Comparison of ENCODE assay signal across 8 cellular contexts in the genomic region with DNA sequence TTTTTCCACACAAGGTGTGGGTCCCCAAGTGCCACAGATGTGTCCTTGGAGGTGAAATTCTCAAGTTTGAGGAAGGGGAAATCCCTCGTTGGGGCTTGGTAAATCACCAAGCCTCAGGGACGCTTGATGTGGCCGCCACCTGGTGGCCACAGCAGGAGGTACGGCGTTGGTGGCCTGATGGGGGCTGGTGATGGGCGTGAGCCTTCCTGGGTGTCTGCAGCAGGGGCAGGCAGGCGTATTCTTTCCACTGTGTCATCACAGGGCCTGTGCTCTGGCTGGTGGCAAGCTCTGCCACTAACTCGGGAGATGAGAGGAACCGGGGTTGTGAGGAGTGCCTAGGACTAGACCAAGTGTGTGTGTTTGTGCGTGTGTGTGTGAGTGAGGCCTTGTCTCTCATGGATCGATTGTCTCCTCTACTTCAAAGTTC. TPM values are rescaled to one million over a fixed set of nuclear protein-coding genes. Genes with fewer than 3 reads are reported as not detected.
DNase-seq lines count a peak whose midpoint lies in the region; ATAC-seq and TF ChIP-seq lines count a peak whose summit lies in the region.

No MANE protein-coding gene starts in this region.

- ATAC-seq in GM18858 (IDR thresholded peaks at IDR 0.05; ENCODE audit: unreplicated experiment) (peak; percentile 83), HG03039 (IDR thresholded peaks at IDR 0.05; ENCODE audit: unreplicated experiment) (peak; percentile 79)

- CTCF ChIA-PET in activated CD4-positive, alpha-beta memory T cell treated with anti-CD3 and anti-CD28 coated beads, Interleukin-2, amount 10 ng/mL, durations not matched to agents 7 days and 5 days (lab: Charles Lee), result interaction anchor here (0.9 to 2.3 kb wide), 11 partner anchors 11 to 226 kb away, joined by 3 to 18 read pairs (median 5); a partner anchor contains a TSS

- POLR2A ChIA-PET in activated CD4-positive, alpha-beta memory T cell treated with anti-CD3 and anti-CD28 coated beads, Interleukin-2, amount 10 ng/mL, durations not matched to agents 7 days and 5 days (lab: Charles Lee), result no interaction called here

- H4K5ac ChIP-seq in mesendoderm (ENCODE audit: low read length), result no peak overlapping the region

- no peak overlapping the region for H3K27ac ChIP-seq in mesendoderm (ENCODE audit: low read depth, low read length)

- H3K27me3 Mint-ChIP-seq in activated CD4-positive, alpha-beta memory T cell treated with anti-CD3 and anti-CD28 coated beads, Interleukin-2, amount 10 ng/mL, durations not matched to agents 7 days and 5 days, result no peaks in the 10 kb centered on the region

- H4K8ac ChIP-seq in mesendoderm (ENCODE audit: low read depth, low read length), result no peak overlapping the region

- no peak overlapping the region for H3K27ac Mint-ChIP-seq in activated CD4-positive, alpha-beta memory T cell treated with anti-CD3 and anti-CD28 coated beads, Interleukin-2, amount 10 ng/mL, durations not matched to agents 7 days and 5 days

- DNase-seq in AG10803 (ENCODE audit: low read depth) (peak; percentile 59), NCI-H226 (peak; percentile 54), mesendoderm (peak; percentile 86)
- peak; percentile 82 for DNase-seq in activated CD4-positive, alpha-beta memory T cell treated with anti-CD3 and anti-CD28 coated beads, Interleukin-2, amount 10 ng/mL, durations not matched to agents 7 days and 5 days
- peak; percentile 62 for DNase-seq in effector CD8-positive, alpha-beta T cell (lab: John Stamatoyannopoulos, UW)
- peak; percentile 45 to 63 for DNase-seq in stimulated activated CD8-positive, alpha-beta memory T cell treated with anti-CD3 and anti-CD28 coated beads, Interleukin-4, amount 100 ng/mL, for 1 hour (ENCODE audit: low read depth in 2 of 2, low spot score in 1 of 2)

- H2BK15ac ChIP-seq in mesendoderm (replicated peaks; ENCODE audit: low read depth), result no peak overlapping the region

- peaks cover 14% of the 10 kb centered on the region for H3K4me1 Mint-ChIP-seq in activated CD4-positive, alpha-beta memory T cell treated with anti-CD3 and anti-CD28 coated beads, Interleukin-2, amount 10 ng/mL, durations not matched to agents 7 days and 5 days

- no peak overlapping the region for H3K4ac ChIP-seq in mesendoderm (ENCODE audit: low read depth, low read length)

- peak overlapping the region; percentile 49 for H3K9ac ChIP-seq in mesendoderm (ENCODE audit: low read length)

- H3K27me3 ChIP-seq in mesendoderm (ENCODE audit: insufficient read depth, low read length, poor library complexity), result no peaks in the 10 kb centered on the region

- WGBS in mesendoderm (ENCODE audit: extremely low coverage, insufficient coverage, low lambda C conversion rate), result no CpG with 5 or more reads among the region's 11 CpGs

- peak overlapping the region; percentile 87 for H3K56ac ChIP-seq in mesendoderm (ENCODE audit: low read length)

- H3K23ac ChIP-seq in mesendoderm (ENCODE audit: low read length), result no peak overlapping the region

- no peak overlapping the region for H2BK120ac ChIP-seq in mesendoderm (ENCODE audit: low read depth, low read length)

- H2BK5ac ChIP-seq in mesendoderm (ENCODE audit: low read length), result peak overlapping the region; percentile 39

- no peaks in the 10 kb centered on the region for H3K79me2 ChIP-seq in mesendoderm (ENCODE audit: control insufficient read depth, insufficient read depth, low read length)

- no peaks in the 10 kb centered on the region for H3K79me1 ChIP-seq in mesendoderm (ENCODE audit: low read length)

- no peaks in the 10 kb centered on the region for H3K9me3 Mint-ChIP-seq in activated CD4-positive, alpha-beta memory T cell treated with anti-CD3 and anti-CD28 coated beads, Interleukin-2, amount 10 ng/mL, durations not matched to agents 7 days and 5 days

- TF ChIP-seq CTCF in AG10803 (conservative IDR thresholded peaks at IDR 0.05; ENCODE audit: low read length), result peak; percentile 87

- H3K4me3 ChIP-seq in AG10803 (ENCODE audit: low read length) (no peak overlapping the region), mesendoderm (ENCODE audit: low read length) (no peak overlapping the region)

- H3K4me3 Mint-ChIP-seq in activated CD4-positive, alpha-beta memory T cell treated with anti-CD3 and anti-CD28 coated beads, Interleukin-2, amount 10 ng/mL, durations not matched to agents 7 days and 5 days, result no peak overlapping the region

- H3K36me3 Mint-ChIP-seq in activated CD4-positive, alpha-beta memory T cell treated with anti-CD3 and anti-CD28 coated beads, Interleukin-2, amount 10 ng/mL, durations not matched to agents 7 days and 5 days (ENCODE audit: low read depth), result no peaks in the 10 kb centered on the region

- no peaks in the 10 kb centered on the region for H3K36me3 ChIP-seq in mesendoderm (ENCODE audit: control insufficient read depth, insufficient read depth, low read length)

- H3K18ac ChIP-seq in mesendoderm (ENCODE audit: low read length), result no peak overlapping the region

- H2AK5ac ChIP-seq in mesendoderm (ENCODE audit: low read length), result peak overlapping the region; percentile 43

- H3K4me1 ChIP-seq in mesendoderm (ENCODE audit: control insufficient read depth, low read depth, low read length), result no peaks in the 10 kb centered on the region

- H3K4me2 ChIP-seq in mesendoderm (ENCODE audit: low read length), result no peak overlapping the region

RNA-seq across cellular contexts. Expression of a gene that starts 4.2 kb away (rescaled TPM):
- not detected for total RNA-seq in activated CD4-positive, alpha-beta memory T cell treated with anti-CD3 and anti-CD28 coated beads, Interleukin-2, amount 10 ng/mL, durations not matched to agents 7 days and 5 days
- polyA plus RNA-seq in mesendoderm (2013, experiment 1 of 2), result 7.6 TPM
- polyA plus RNA-seq in mesendoderm (2013, experiment 2 of 2), result 8.1 TPM

RNA-seq across cellular contexts. Expression of a gene that starts 40.9 kb away (rescaled TPM):
- total RNA-seq in activated CD4-positive, alpha-beta memory T cell treated with anti-CD3 and anti-CD28 coated beads, Interleukin-2, amount 10 ng/mL, durations not matched to agents 7 days and 5 days, result 10 to 100 TPM in 1 of 2 experiments, 1 to 10 TPM in 1; 9.4 to 12.4 TPM
- 44.2 TPM for polyA plus RNA-seq in mesendoderm (2013, experiment 1 of 2)
- 42.6 TPM for polyA plus RNA-seq in mesendoderm (2013, experiment 2 of 2)

RNA-seq across cellular contexts. Expression of a gene that starts 44.4 kb away (rescaled TPM):
- total RNA-seq in activated CD4-positive, alpha-beta memory T cell treated with anti-CD3 and anti-CD28 coated beads, Interleukin-2, amount 10 ng/mL, durations not matched to agents 7 days and 5 days, result not detected
- 0.63 TPM for polyA plus RNA-seq in mesendoderm (2013, experiment 1 of 2)
- 0.76 TPM for polyA plus RNA-seq in mesendoderm (2013, experiment 2 of 2)
